24 cellular contexts compared by ENCODE assay signal in genomic region chr10:49649936-49650723, GRCh38. TPM values are rescaled to one million over a fixed set of nuclear protein-coding genes. Genes with fewer than 3 reads are reported as not detected.
A peak's percentile ranks its signal among the peaks of the same experiment; 100 is the strongest.
DNase-seq lines count a peak whose midpoint lies in the region; ATAC-seq and TF ChIP-seq lines count a peak whose summit lies in the region.
"Had no signal": no experiment of that assay in that cellular context is flagged by ENCODE, and none has a peak within 500 bp of the region (broad histone marks: within the 10 kb centered on the region; RNA-seq: fewer than 3 reads in every experiment).

No MANE protein-coding gene starts in this region.

- intact Hi-C loops in activated CD4-positive, alpha-beta T cell treated with anti-CD3 and anti-CD28 coated beads, Interleukin-2, amount 10 ng/mL, durations not matched to agents 24 days and 14 days (cut with micrococcal nuclease), result no loop called here
- intact Hi-C loops in activated CD4-positive, alpha-beta T cell treated with anti-CD3 and anti-CD28 coated beads for 36 hours (cut with DNase I, micrococcal nuclease), result no loop called here
- intact Hi-C loops in activated CD8-positive, alpha-beta T cell treated with anti-CD3 and anti-CD28 coated beads for 36 hours (cut with micrococcal nuclease), result no loop called here
- intact Hi-C loops in posterior cingulate gyrus (cut with DNase I), result no loop called here

- H3K27me3 ChIP-seq in H9 (ENCODE audit: insufficient read depth, low read length) (no peaks in the 10 kb centered on the region; the same call in 1 of the 2 replicates), GM23248 (replicated peaks; ENCODE audit: insufficient read depth) (peaks cover 43% of the 10 kb centered on the region), MG63 (peaks cover 8% of the 10 kb centered on the region)
- H3K27me3 ChIP-seq: brain microvascular endothelial cell had no signal

- H3K9me2 ChIP-seq in GM23248 (ENCODE audit: insufficient read depth), result no peaks in the 10 kb centered on the region

- H3K27ac ChIP-seq in H9 (ENCODE audit: insufficient read length, low read depth, low read length) (no peak overlapping the region), GM23248 (no peak overlapping the region)
- H3K27ac ChIP-seq: 22Rv1, brain microvascular endothelial cell, skin epidermis had no signal

- no peak overlapping the region for H2BK120ac ChIP-seq in H9 (ENCODE audit: low read depth, low read length, poor library complexity, severe bottlenecking)

- no peak overlapping the region for H2AFZ ChIP-seq in H9 (ENCODE audit: low read length)
- H2AFZ ChIP-seq in GM23248, result no peak overlapping the region

- no peaks in the 10 kb centered on the region for H4K20me1 ChIP-seq in H9 (ENCODE audit: control insufficient read depth, insufficient read depth, insufficient read length)
- no peaks in the 10 kb centered on the region for H4K20me1 ChIP-seq in GM23248 (ENCODE audit: insufficient read depth)

- DNase-seq in activated CD4-positive, alpha-beta T cell treated with anti-CD3 and anti-CD28 coated beads, Interleukin-2, amount 10 ng/mL, durations not matched to agents 24 days and 14 days, result peak; percentile 63
- DNase-seq in activated CD4-positive, alpha-beta T cell treated with anti-CD3 and anti-CD28 coated beads for 36 hours, result no peak
- DNase-seq in H9, result peak; percentile 12
- peak; percentile 5 for DNase-seq in activated CD8-positive, alpha-beta T cell treated with anti-CD3 and anti-CD28 coated beads for 36 hours
- DNase-seq in mucosa of gallbladder (ENCODE audit: low spot score), result peak; percentile 2
- DNase-seq in GM23248, result no peak
- DNase-seq in MG63, result no peak
- no peak for DNase-seq in posterior cingulate gyrus
- DNase-seq: midbrain; NCI-H2171 treated with DMSO at 0.1 percent for 48 hours; NCI-H774; SHP77; stimulated activated naive CD4-positive, alpha-beta T cell treated with Interleukin-2 at 50 U/mL for 16 hours; T-cell; trophoblast cell had no signal

- peaks cover 5% of the 10 kb centered on the region for H3K27me3 Mint-ChIP-seq in activated CD4-positive, alpha-beta T cell treated with anti-CD3 and anti-CD28 coated beads, Interleukin-2, amount 10 ng/mL, durations not matched to agents 24 days and 14 days
- H3K27me3 Mint-ChIP-seq in activated CD4-positive, alpha-beta T cell treated with anti-CD3 and anti-CD28 coated beads for 36 hours, result peaks cover 2% of the 10 kb centered on the region
- H3K27me3 Mint-ChIP-seq in H9 (ENCODE audit: low read depth), result peaks cover 54% of the 10 kb centered on the region
- H3K27me3 Mint-ChIP-seq in activated CD8-positive, alpha-beta T cell treated with anti-CD3 and anti-CD28 coated beads for 36 hours, result peaks cover 1% of the 10 kb centered on the region

- no peak overlapping the region for H2AK5ac ChIP-seq in H9 (ENCODE audit: insufficient read length, low read length)

- H3K23me2 ChIP-seq in H9 (ENCODE audit: insufficient read length, low read depth, low read length, poor library complexity, severe bottlenecking), result no peaks in the 10 kb centered on the region

- H4K8ac ChIP-seq in H9 (replicated peaks; ENCODE audit: insufficient read length, low read depth, low read length), result no peak overlapping the region

- no peak overlapping the region for H2BK20ac ChIP-seq in H9 (ENCODE audit: low read depth, low read length, poor library complexity, severe bottlenecking)

- H3K4me2 ChIP-seq in H9 (ENCODE audit: insufficient read depth, insufficient read length, low read length) (no peak overlapping the region), GM23248 (ENCODE audit: unreplicated experiment) (no peak overlapping the region)

- no peak overlapping the region for H2BK12ac ChIP-seq in H9 (ENCODE audit: insufficient read length, low read depth, low read length)

- H3K79me2 ChIP-seq in H9 (ENCODE audit: insufficient read depth, low read length) (no peaks in the 10 kb centered on the region), GM23248 (ENCODE audit: insufficient read depth) (no peaks in the 10 kb centered on the region)

- H3K79me1 ChIP-seq in H9 (ENCODE audit: insufficient read depth, low read depth, low read length, poor library complexity, severe bottlenecking), result no peaks in the 10 kb centered on the region

- no peak overlapping the region for H2BK5ac ChIP-seq in H9 (ENCODE audit: insufficient read length, low read length)

- H3K14ac ChIP-seq in H9 (ENCODE audit: insufficient read depth, low read length), result no peak overlapping the region; the same call in 1 of the 2 replicates

- H3K9me3 Mint-ChIP-seq in activated CD4-positive, alpha-beta T cell treated with anti-CD3 and anti-CD28 coated beads, Interleukin-2, amount 10 ng/mL, durations not matched to agents 24 days and 14 days, result no peaks in the 10 kb centered on the region
- no peaks in the 10 kb centered on the region for H3K9me3 Mint-ChIP-seq in activated CD4-positive, alpha-beta T cell treated with anti-CD3 and anti-CD28 coated beads for 36 hours (ENCODE audit: low read depth)
- no peaks in the 10 kb centered on the region for H3K9me3 Mint-ChIP-seq in H9
- no peaks in the 10 kb centered on the region for H3K9me3 Mint-ChIP-seq in activated CD8-positive, alpha-beta T cell treated with anti-CD3 and anti-CD28 coated beads for 36 hours
- H3K9me3 Mint-ChIP-seq: nephron, T-cell had no signal

- no peak for TF ChIP-seq CTCF in H9 (conservative IDR thresholded peaks at IDR 0.05)
- TF ChIP-seq CTCF in activated CD8-positive, alpha-beta T cell treated with anti-CD3 and anti-CD28 coated beads for 36 hours (IDR thresholded peaks at IDR 0.05), result no peak

- no peak overlapping the region for H3K4ac ChIP-seq in H9 (ENCODE audit: low read depth, low read length)

- H3K4me3 ChIP-seq in GM23248, result no peak overlapping the region
- no peak overlapping the region for H3K4me3 ChIP-seq in MG63
- H3K4me3 ChIP-seq: skin epidermis had no signal

- no peaks in the 10 kb centered on the region for H3K36me3 ChIP-seq in GM23248 (ENCODE audit: low read depth)
- no peaks in the 10 kb centered on the region for H3K36me3 ChIP-seq in MG63
- H3K36me3 ChIP-seq: brain microvascular endothelial cell had no signal

- peaks cover 16% of the 10 kb centered on the region for H3K4me1 Mint-ChIP-seq in activated CD4-positive, alpha-beta T cell treated with anti-CD3 and anti-CD28 coated beads, Interleukin-2, amount 10 ng/mL, durations not matched to agents 24 days and 14 days
- peaks cover 6% of the 10 kb centered on the region for H3K4me1 Mint-ChIP-seq in activated CD4-positive, alpha-beta T cell treated with anti-CD3 and anti-CD28 coated beads for 36 hours
- peaks cover 9 to 13% of the 10 kb centered on the region in 2 experiments for H3K4me1 Mint-ChIP-seq in H9
- H3K4me1 Mint-ChIP-seq in activated CD8-positive, alpha-beta T cell treated with anti-CD3 and anti-CD28 coated beads for 36 hours (ENCODE audit: low read depth), result peaks cover 16% of the 10 kb centered on the region
- H3K4me1 Mint-ChIP-seq: nephron had no signal

- no peak overlapping the region for H2BK15ac ChIP-seq in H9 (ENCODE audit: low read depth, low read length)

- WGBS in H9 (ENCODE audit: extremely low coverage, insufficient read length, low lambda C conversion rate), result no CpG with 5 or more reads among the region's 8 CpGs
- 16 to 20% methylated on average over 8 of the region's 8 CpGs for WGBS in GM23248 (ENCODE audit: low coverage in 1 of 2, low lambda C conversion rate in 2 of 2, missing lambda C conversion rate in 2 of 2), 2 experiments

- no peak overlapping the region for H3K9ac ChIP-seq in H9 (ENCODE audit: extremely low read depth, insufficient read length, low read length)
- H3K9ac ChIP-seq in GM23248, result no peak overlapping the region

- H3K4me1 ChIP-seq in H9 (ENCODE audit: insufficient read depth, low read length) (no peaks in the 10 kb centered on the region), GM23248 (ENCODE audit: insufficient read depth) (no peaks in the 10 kb centered on the region)

- in situ Hi-C loops in GM23248 (cut with MboI), result no loop called here

- CTCF ChIA-PET in activated CD4-positive, alpha-beta T cell treated with anti-CD3 and anti-CD28 coated beads for 36 hours (lab: Charles Lee), result interaction anchor here (0.7 kb wide), 1 partner anchor 793 kb away, joined by 3 read pairs; no protein-coding TSS in a partner anchor
- CTCF ChIA-PET in activated CD8-positive, alpha-beta T cell treated with anti-CD3 and anti-CD28 coated beads for 36 hours (lab: Charles Lee), result interaction anchor here (1.1 to 2.1 kb wide), 2 partner anchors 31 to 55 kb away, joined by 3 to 6 read pairs; no protein-coding TSS in a partner anchor

- H4K5ac ChIP-seq in H9 (ENCODE audit: insufficient read length, low read depth, low read length), result no peak overlapping the region

- no peaks in the 10 kb centered on the region for H3F3A ChIP-seq in GM23248 (ENCODE audit: insufficient read depth)

- no peak overlapping the region for H3T11ph ChIP-seq in H9 (ENCODE audit: low read length)

- no peak for ATAC-seq in activated CD4-positive, alpha-beta T cell treated with anti-CD3 and anti-CD28 coated beads for 36 hours
- ATAC-seq in activated CD8-positive, alpha-beta T cell treated with anti-CD3 and anti-CD28 coated beads for 36 hours, result peak; percentile 38
- ATAC-seq: left lobe of liver had no signal

- H3K36me3 Mint-ChIP-seq in activated CD4-positive, alpha-beta T cell treated with anti-CD3 and anti-CD28 coated beads, Interleukin-2, amount 10 ng/mL, durations not matched to agents 24 days and 14 days (ENCODE audit: low read depth), result no peaks in the 10 kb centered on the region
- H3K36me3 Mint-ChIP-seq in activated CD4-positive, alpha-beta T cell treated with anti-CD3 and anti-CD28 coated beads for 36 hours (ENCODE audit: low read depth), result no peaks in the 10 kb centered on the region
- no peaks in the 10 kb centered on the region for H3K36me3 Mint-ChIP-seq in H9 (ENCODE audit: insufficient read depth in 1 of 3, low read depth in 3 of 3)
- no peaks in the 10 kb centered on the region for H3K36me3 Mint-ChIP-seq in activated CD8-positive, alpha-beta T cell treated with anti-CD3 and anti-CD28 coated beads for 36 hours (ENCODE audit: low read depth)
- H3K36me3 Mint-ChIP-seq: T-cell had no signal

- no peak overlapping the region for H4K91ac ChIP-seq in H9 (ENCODE audit: insufficient read length, low read depth, low read length)

- H3K23ac ChIP-seq in H9 (ENCODE audit: insufficient read length, low read depth, low read length), result no peak overlapping the region

- H3K27ac Mint-ChIP-seq in activated CD4-positive, alpha-beta T cell treated with anti-CD3 and anti-CD28 coated beads, Interleukin-2, amount 10 ng/mL, durations not matched to agents 24 days and 14 days, result no peak overlapping the region
- H3K27ac Mint-ChIP-seq in activated CD4-positive, alpha-beta T cell treated with anti-CD3 and anti-CD28 coated beads for 36 hours, result no peak overlapping the region
- H3K27ac Mint-ChIP-seq in H9, result no peak overlapping the region
- no peak overlapping the region for H3K27ac Mint-ChIP-seq in activated CD8-positive, alpha-beta T cell treated with anti-CD3 and anti-CD28 coated beads for 36 hours
- H3K27ac Mint-ChIP-seq: nephron, progenitor cell of endocrine pancreas, T-cell had no signal

- POLR2A ChIA-PET in activated CD4-positive, alpha-beta T cell treated with anti-CD3 and anti-CD28 coated beads for 36 hours (lab: Charles Lee), result no interaction called here
- POLR2A ChIA-PET in activated CD8-positive, alpha-beta T cell treated with anti-CD3 and anti-CD28 coated beads for 36 hours (lab: Charles Lee), result interaction anchor here (0.6 kb wide), 1 partner anchor 318 kb away, joined by 3 read pairs; no protein-coding TSS in a partner anchor

- no peak overlapping the region for H3K18ac ChIP-seq in H9 (ENCODE audit: insufficient read length, low read depth, low read length)

- no peaks in the 10 kb centered on the region for H3K9me3 ChIP-seq in H9 (ENCODE audit: control insufficient read depth, low read depth, low read length)
- H3K9me3 ChIP-seq in GM23248 (ENCODE audit: low read depth), result no peaks in the 10 kb centered on the region
- H3K9me3 ChIP-seq in MG63, result no peaks in the 10 kb centered on the region

- H3K56ac ChIP-seq in H9 (ENCODE audit: insufficient read length, low read depth, low read length), result no peak overlapping the region

- H3K4me3 Mint-ChIP-seq in activated CD4-positive, alpha-beta T cell treated with anti-CD3 and anti-CD28 coated beads, Interleukin-2, amount 10 ng/mL, durations not matched to agents 24 days and 14 days, result no peak overlapping the region
- H3K4me3 Mint-ChIP-seq in activated CD4-positive, alpha-beta T cell treated with anti-CD3 and anti-CD28 coated beads for 36 hours, result no peak overlapping the region
- H3K4me3 Mint-ChIP-seq in H9, result no peak overlapping the region
- H3K4me3 Mint-ChIP-seq in activated CD8-positive, alpha-beta T cell treated with anti-CD3 and anti-CD28 coated beads for 36 hours, result no peak overlapping the region
- H3K4me3 Mint-ChIP-seq: nephron, T-cell had no signal

RNA-seq across cellular contexts. Expression of gene C10orf53, which starts 29.3 kb away (rescaled TPM):
- not detected in 2 replicates for total RNA-seq in activated CD4-positive, alpha-beta T cell treated with anti-CD3 and anti-CD28 coated beads, Interleukin-2, amount 10 ng/mL, durations not matched to agents 24 days and 14 days
- total RNA-seq in activated CD4-positive, alpha-beta T cell treated with anti-CD3 and anti-CD28 coated beads for 36 hours, result not detected
- total RNA-seq in H9 (2021), result not detected in 2 replicates
- total RNA-seq in activated CD8-positive, alpha-beta T cell treated with anti-CD3 and anti-CD28 coated beads for 36 hours, result not detected
- not detected for total RNA-seq in mucosa of gallbladder
- not detected in 2 replicates for total RNA-seq in GM23248 (2014; rRNA removed; shearing (Covaris generic))
- not detected in 2 replicates for polyA plus RNA-seq in GM23248 (2016; fragmentation: Nextera tagmentation; extraction: Ambion mirVana)
- not detected in 2 replicates for total RNA-seq in MG63 (2014; rRNA removed; shearing (Covaris generic); ENCODE audit: low replicate concordance)
- total RNA-seq: Daoy, left lobe of liver, M059J, progenitor cell of endocrine pancreas, T-cell had no signal
- polyA plus RNA-seq: adipose tissue had no signal

RNA-seq across cellular contexts. Expression of gene CHAT, which starts 36.3 kb away (rescaled TPM):
- total RNA-seq in activated CD4-positive, alpha-beta T cell treated with anti-CD3 and anti-CD28 coated beads, Interleukin-2, amount 10 ng/mL, durations not matched to agents 24 days and 14 days, result 0.24 TPM in 1 of 2 replicates, not detected in the other
- not detected for total RNA-seq in activated CD4-positive, alpha-beta T cell treated with anti-CD3 and anti-CD28 coated beads for 36 hours
- not detected in 2 replicates for total RNA-seq in H9 (2021)
- not detected for total RNA-seq in activated CD8-positive, alpha-beta T cell treated with anti-CD3 and anti-CD28 coated beads for 36 hours
- 0.86 TPM for total RNA-seq in mucosa of gallbladder
- not detected in 2 replicates for total RNA-seq in GM23248 (2014; rRNA removed; shearing (Covaris generic))
- polyA plus RNA-seq in GM23248 (2016; fragmentation: Nextera tagmentation; extraction: Ambion mirVana), result not detected in 2 replicates
- not detected in 2 replicates for total RNA-seq in MG63 (2014; rRNA removed; shearing (Covaris generic); ENCODE audit: low replicate concordance)
- total RNA-seq: Daoy, left lobe of liver, M059J, progenitor cell of endocrine pancreas, T-cell had no signal
- polyA plus RNA-seq: adipose tissue had no signal

RNA-seq across cellular contexts. Expression of gene SLC18A3, which starts 40.0 kb away (rescaled TPM):
- not detected in 2 replicates for total RNA-seq in activated CD4-positive, alpha-beta T cell treated with anti-CD3 and anti-CD28 coated beads, Interleukin-2, amount 10 ng/mL, durations not matched to agents 24 days and 14 days
- not detected for total RNA-seq in activated CD4-positive, alpha-beta T cell treated with anti-CD3 and anti-CD28 coated beads for 36 hours
- total RNA-seq in H9 (2021) (not detected in 2 replicates), mucosa of gallbladder (0.20 TPM)
- total RNA-seq in activated CD8-positive, alpha-beta T cell treated with anti-CD3 and anti-CD28 coated beads for 36 hours, result not detected
- not detected in 2 replicates for total RNA-seq in GM23248 (2014; rRNA removed; shearing (Covaris generic))
- polyA plus RNA-seq in GM23248 (2016; fragmentation: Nextera tagmentation; extraction: Ambion mirVana), result not detected in 2 replicates
- total RNA-seq in MG63 (2014; rRNA removed; shearing (Covaris generic); ENCODE audit: low replicate concordance), result not detected in 2 replicates
- total RNA-seq: Daoy, left lobe of liver, M059J, progenitor cell of endocrine pancreas, T-cell had no signal

Comparison
In these comparisons a context has a peak if more than half of its experiments do, and no peak if none do; other contexts are left out.
1. DNase-seq: peak in activated CD4-positive, alpha-beta T cell treated with anti-CD3 and anti-CD28 coated beads, Interleukin-2, amount 10 ng/mL, durations not matched to agents 24 days and 14 days (single experiment), H9 (single experiment), activated CD8-positive, alpha-beta T cell treated with anti-CD3 and anti-CD28 coated beads for 36 hours (single experiment) and mucosa of gallbladder (single experiment); none in activated CD4-positive, alpha-beta T cell treated with anti-CD3 and anti-CD28 coated beads for 36 hours (single experiment), GM23248 (single experiment), MG63 (single experiment) and posterior cingulate gyrus (0 of 10).